Comparison of ENCODE assay signal across 11 cellular contexts in the genomic region with DNA sequence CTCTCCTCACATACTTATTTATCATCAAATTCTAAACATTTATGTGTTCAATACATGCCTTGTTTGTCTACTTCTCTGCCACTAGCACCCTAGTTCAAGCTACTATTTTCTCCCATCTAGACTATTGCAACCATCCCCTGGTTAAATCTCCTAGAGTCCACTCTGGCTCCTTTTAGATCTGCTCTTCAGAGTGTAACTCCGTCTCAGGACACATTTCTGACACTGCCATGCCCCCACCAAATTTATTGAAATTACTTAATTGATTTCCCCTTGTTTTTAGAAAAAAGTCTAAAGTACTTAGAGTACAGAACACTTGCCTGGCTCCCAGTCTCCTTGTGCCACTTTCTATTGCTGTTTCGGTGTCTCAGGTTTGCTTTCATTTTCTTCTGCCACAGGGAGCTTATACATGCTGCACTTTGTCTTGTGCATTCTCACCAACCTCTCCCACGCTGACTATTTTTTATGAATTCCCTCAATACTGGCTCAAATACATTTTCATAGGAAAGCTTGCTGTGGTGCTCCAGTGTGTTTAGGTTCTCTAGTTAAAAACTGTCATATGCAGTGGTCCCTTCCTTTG.
DNase-seq lines count a peak whose midpoint lies in the region; ATAC-seq and TF ChIP-seq lines count a peak whose summit lies in the region.
"Had no signal": no experiment of that assay in that cellular context is flagged by ENCODE, and none has a peak within 500 bp of the region (broad histone marks: within the 10 kb centered on the region; RNA-seq: fewer than 3 reads in every experiment).

No MANE protein-coding gene starts in this region.

- no peaks in the 10 kb centered on the region for H3K36me3 ChIP-seq in psoas muscle (ENCODE audit: insufficient read depth in 1 of 2, low read depth in 1 of 2)
- H3K36me3 ChIP-seq: right atrium auricular region had no signal

- TF ChIP-seq CTCF in psoas muscle (IDR thresholded peaks at IDR 0.05), result no peak

- no peaks in the 10 kb centered on the region for H3K27me3 Mint-ChIP-seq in activated T-cell treated with anti-CD3 and anti-CD28 coated beads, Interleukin-2, amount 50 U/mL, for 24 hours

- DNase-seq in NAMALWA (ENCODE audit: low spot score) (peak; percentile 10), psoas muscle (no peak), NCI-H1048 (lab: John Stamatoyannopoulos, UW) (no peak), left ventricle myocardium superior (no peak)
- no peak for DNase-seq in activated T-cell treated with anti-CD3 and anti-CD28 coated beads, Interleukin-2, amount 50 U/mL, for 24 hours
- DNase-seq in activated effector memory CD4-positive, alpha-beta T cell treated with Interleukin-2 at 50 U/mL for 16 hours, result no peak
- DNase-seq: islet precursor cell had no signal

- no peak overlapping the region for H3K27ac ChIP-seq in psoas muscle
- H3K27ac ChIP-seq: right atrium auricular region had no signal

- no peak overlapping the region for H3K27ac Mint-ChIP-seq in activated T-cell treated with anti-CD3 and anti-CD28 coated beads, Interleukin-2, amount 50 U/mL, for 24 hours
- H3K27ac Mint-ChIP-seq: stimulated activated naive CD8-positive, alpha-beta T cell treated with anti-CD3 and anti-CD28 coated beads, Interleukin-15, Interleukin-2, amounts not matched to agents 100 ng/mL and 50 ng/mL, for 24 hours had no signal

- H3K36me3 Mint-ChIP-seq in activated T-cell treated with anti-CD3 and anti-CD28 coated beads, Interleukin-2, amount 50 U/mL, for 24 hours (ENCODE audit: low read depth), result no peaks in the 10 kb centered on the region

- no peaks in the 10 kb centered on the region for H3K9me3 ChIP-seq in psoas muscle
- H3K9me3 ChIP-seq: right atrium auricular region had no signal

- no peaks in the 10 kb centered on the region for H3K9me3 Mint-ChIP-seq in activated T-cell treated with anti-CD3 and anti-CD28 coated beads, Interleukin-2, amount 50 U/mL, for 24 hours
- H3K9me3 Mint-ChIP-seq: stimulated activated naive CD8-positive, alpha-beta T cell treated with anti-CD3 and anti-CD28 coated beads, Interleukin-15, Interleukin-2, amounts not matched to agents 100 ng/mL and 50 ng/mL, for 24 hours had no signal

- ATAC-seq in GM19035 (IDR thresholded peaks at IDR 0.05; ENCODE audit: unreplicated experiment), result peak; percentile 97
- ATAC-seq in HG02852 (IDR thresholded peaks at IDR 0.05; ENCODE audit: unreplicated experiment), result peak; percentile 86
- no peak for ATAC-seq in psoas muscle
- no peak for ATAC-seq in left ventricle myocardium superior

- 56 to 60% (median 59%) methylated on average over 3 of the region's 3 CpGs for WGBS in psoas muscle, 3 donors

- no peaks in the 10 kb centered on the region for H3K4me1 Mint-ChIP-seq in activated T-cell treated with anti-CD3 and anti-CD28 coated beads, Interleukin-2, amount 50 U/mL, for 24 hours (ENCODE audit: low read depth)

- H3K4me3 Mint-ChIP-seq in activated T-cell treated with anti-CD3 and anti-CD28 coated beads, Interleukin-2, amount 50 U/mL, for 24 hours, result no peak overlapping the region
- H3K4me3 Mint-ChIP-seq: stimulated activated naive CD8-positive, alpha-beta T cell treated with anti-CD3 and anti-CD28 coated beads, Interleukin-15, Interleukin-2, amounts not matched to agents 100 ng/mL and 50 ng/mL, for 24 hours had no signal

- H3K4me1 ChIP-seq in psoas muscle, result peaks cover 2% of the 10 kb centered on the region
- H3K4me1 ChIP-seq: right atrium auricular region had no signal

- peak overlapping the region; percentile 41 for H3K4me3 ChIP-seq in psoas muscle
- H3K4me3 ChIP-seq: right atrium auricular region had no signal

- intact Hi-C loops in psoas muscle (cut with DNase I), result no loop called here
- intact Hi-C loops in left ventricle myocardium superior (cut with micrococcal nuclease), result no loop called here

- no peaks in the 10 kb centered on the region for H3K27me3 ChIP-seq in psoas muscle (ENCODE audit: insufficient read depth in 3 of 3, low read length in 2 of 3)
- H3K27me3 ChIP-seq: right atrium auricular region had no signal

Comparison
In these comparisons a context has a peak if more than half of its experiments do, and no peak if none do; other contexts are left out.
1. ATAC-seq: peak in GM19035 (single experiment) and HG02852 (single experiment); none in psoas muscle (0 of 4) and left ventricle myocardium superior (single experiment).